Comparison of ENCODE assay signal across 1 cellular context in genomic region chr5:82405618-82406199, GRCh38.
TF ChIP-seq lines count a peak whose summit lies in the region.

No MANE protein-coding gene starts in this region.

TF ChIP-seq in WTC11, 78 proteins besides CTCF, POLR2A, EP300 and RAD21 (continued from another document):
- TF ChIP-seq ZNF532 (CRISPR knock-in tag; IDR thresholded peaks at IDR 0.05; ENCODE audit: borderline replicate concordance): no peak
